ENCODE assay signal across 8 cellular contexts in genomic region chr16:85750021-85750826, GRCh38. TPM values are rescaled to one million over a fixed set of nuclear protein-coding genes. Genes with fewer than 3 reads are reported as not detected.
DNase-seq lines count a peak whose midpoint lies in the region; ATAC-seq and TF ChIP-seq lines count a peak whose summit lies in the region.

No MANE protein-coding gene starts in this region.

- H3K9me3 Mint-ChIP-seq in activated T-helper 17 cell treated with anti-CD3 and anti-CD28 coated beads, Interleukin-2, amount 50 U/mL, for 72 hours = no peaks in the 10 kb centered on the region

- peak; percentile 3 for DNase-seq in G401 (ENCODE audit: low spot score)
- DNase-seq in IMR-90 = peak; percentile 46
- DNase-seq in hepatic stellate cell (ENCODE audit: low spot score) = peak; percentile 81
- DNase-seq in cortex of kidney (lab: John Stamatoyannopoulos, UW) = no peak

- H3K23ac ChIP-seq in IMR-90 (ENCODE audit: low read depth, low read length) = peak overlapping the region; percentile 70

- ATAC-seq in IMR-90 (ENCODE audit: low read depth) (peak; percentile 50), GM18511 (IDR thresholded peaks at IDR 0.05; ENCODE audit: unreplicated experiment) (no peak), GM19455 (IDR thresholded peaks at IDR 0.05; ENCODE audit: unreplicated experiment) (no peak)
- no peak for ATAC-seq in activated T-helper 17 cell treated with anti-CD3 and anti-CD28 coated beads, Interleukin-2, amount 50 U/mL, for 72 hours (replicated peaks)

- peak overlapping the region; percentile 58 for H3K4ac ChIP-seq in IMR-90 (ENCODE audit: low read depth, low read length)

- no peak overlapping the region for H2BK5ac ChIP-seq in IMR-90 (ENCODE audit: low read depth, low read length, poor library complexity, severe bottlenecking)

- POLR2A ChIA-PET in IMR-90 (lab: Charles Lee; ENCODE audit: unreplicated experiment) = no interaction called here

- H3K4me1 ChIP-seq in IMR-90 (ENCODE audit: control insufficient read depth, insufficient read depth, low read length) = peaks cover 25% of the 10 kb centered on the region
- H3K4me1 ChIP-seq in skeletal muscle satellite cell (ENCODE audit: control insufficient read depth, insufficient read depth, low read length) = peaks cover 47% of the 10 kb centered on the region

- peaks cover 17 to 28% of the 10 kb centered on the region in 2 experiments for H3K79me1 ChIP-seq in IMR-90 (ENCODE audit: low read depth in 1 of 2, low read length in 2 of 2)

- no peak overlapping the region for H3K56ac ChIP-seq in IMR-90 (ENCODE audit: extremely low read depth, insufficient read depth, low read length)

- no peak for TF ChIP-seq CTCF in IMR-90 (conservative IDR thresholded peaks at IDR 0.05; ENCODE audit: low read depth, low read length)

- H3K14ac ChIP-seq in IMR-90 (replicated peaks; ENCODE audit: low read depth, low read length) = peak overlapping the region; percentile 34; the same call in 1 of the 2 replicates

- TF ChIP-seq RAD21 in IMR-90 (IDR thresholded peaks at IDR 0.05; ENCODE audit: low read length) = no peak

- no peak for TF ChIP-seq POLR2A in IMR-90 (IDR thresholded peaks at IDR 0.05; ENCODE audit: low read depth, low read length)

- no peaks in the 10 kb centered on the region for H3K4me1 Mint-ChIP-seq in activated T-helper 17 cell treated with anti-CD3 and anti-CD28 coated beads, Interleukin-2, amount 50 U/mL, for 72 hours

- peak overlapping the region; percentile 10; the same call in 1 of the 2 replicates for H2BK120ac ChIP-seq in IMR-90 (ENCODE audit: low read depth, low read length)

- peaks cover 10% of the 10 kb centered on the region for H3K9me1 ChIP-seq in IMR-90 (ENCODE audit: insufficient read depth, low read length)

- peak overlapping the region; percentile 92 for H2AFZ ChIP-seq in IMR-90 (replicated peaks; ENCODE audit: low read length, poor library complexity)

- peak overlapping the region; percentile 54 to 83; a peak in 2 of 4 replicates for H4K8ac ChIP-seq in IMR-90 (ENCODE audit: low read depth in 2 of 2, low read length in 2 of 2)

- H3K9me3 ChIP-seq in IMR-90 (ENCODE audit: control insufficient read depth, insufficient read depth, low read length) (no peaks in the 10 kb centered on the region), skeletal muscle satellite cell (replicated peaks; ENCODE audit: low read length) (no peaks in the 10 kb centered on the region)

- H3K4me3 ChIP-seq in IMR-90 (ENCODE audit: insufficient read depth, low read depth, low read length) (peak overlapping the region; percentile 46), skeletal muscle satellite cell (ENCODE audit: low read length) (peak overlapping the region; percentile 76)

- H3K36me3 ChIP-seq in IMR-90 (ENCODE audit: control insufficient read depth, insufficient read depth, low read length) (no peaks in the 10 kb centered on the region), skeletal muscle satellite cell (ENCODE audit: insufficient read depth, low read length) (no peaks in the 10 kb centered on the region)

- dilution Hi-C loops in IMR-90 (cut with HindIII; ENCODE audit: low sequenced_read_pairs, unreplicated experiment) = no loop called here

- H3K9ac ChIP-seq in IMR-90 (ENCODE audit: low read depth, low read length) = peak overlapping the region; percentile 66
- H3K9ac ChIP-seq in skeletal muscle satellite cell (ENCODE audit: low read depth, low read length) = peak overlapping the region; percentile 61

- no peak overlapping the region; the same call in 1 of the 2 replicates for H4K91ac ChIP-seq in IMR-90 (ENCODE audit: insufficient read depth, low read depth, low read length)

- peak overlapping the region; percentile 39; the same call in 1 of the 2 replicates for H4K5ac ChIP-seq in IMR-90 (ENCODE audit: low read depth, low read length)

- intact Hi-C loops in IMR-90 (cut with micrococcal nuclease) = loop anchor here (5.0 kb wide), 1 partner anchor 47 kb away; the partner anchor contains the start of genes COX4I1 and EMC8

- CTCF ChIA-PET in IMR-90 (lab: Yijun Ruan, JAX) = no interaction called here

- H3K18ac ChIP-seq in IMR-90 (ENCODE audit: low read depth, low read length) = peak overlapping the region; percentile 36; the same call in 1 of the 2 replicates

- no TSS peak for BruUV-seq in IMR-90 (replicated peaks; lab: Mats Ljungman, UMichigan)

- no peaks in the 10 kb centered on the region for H3K36me3 Mint-ChIP-seq in activated T-helper 17 cell treated with anti-CD3 and anti-CD28 coated beads, Interleukin-2, amount 50 U/mL, for 72 hours (ENCODE audit: low read depth)

- peak overlapping the region; percentile 40; the same call in 1 of the 2 replicates for H2AK5ac ChIP-seq in IMR-90 (ENCODE audit: low read depth, low read length)

- H3K27me3 Mint-ChIP-seq in activated T-helper 17 cell treated with anti-CD3 and anti-CD28 coated beads, Interleukin-2, amount 50 U/mL, for 72 hours = peaks cover 15% of the 10 kb centered on the region

- no peak overlapping the region for H3K27ac Mint-ChIP-seq in activated T-helper 17 cell treated with anti-CD3 and anti-CD28 coated beads, Interleukin-2, amount 50 U/mL, for 72 hours

- H3K27me3 ChIP-seq in IMR-90 (ENCODE audit: control insufficient read depth, insufficient read depth, low read length) (no peaks in the 10 kb centered on the region), skeletal muscle satellite cell (ENCODE audit: control insufficient read depth, insufficient read depth, low read length) (peaks cover 13% of the 10 kb centered on the region)

- in situ Hi-C loops in G401 (cut with HindIII; ENCODE audit: low sequenced_read_pairs) (no loop called here), IMR-90 (cut with MboI; ENCODE audit: low sequenced_read_pairs) (no loop called here)

- peak overlapping the region; percentile 25 for H3K27ac ChIP-seq in IMR-90 (ENCODE audit: insufficient read depth, low read length)

- 1% methylated on average over 19 of the region's 56 CpGs; no CpG with 5 or more reads in 1 of the 2 experiments for WGBS in IMR-90 (ENCODE audit: extremely low coverage in 2 of 2, insufficient read length in 1 of 2), 2 experiments

- no peak overlapping the region for H2BK20ac ChIP-seq in IMR-90 (ENCODE audit: low read depth, low read length)

- peak overlapping the region; percentile 71 for H3K4me2 ChIP-seq in IMR-90 (ENCODE audit: low read depth, low read length)
- peak overlapping the region; percentile 94 for H3K4me2 ChIP-seq in skeletal muscle satellite cell (ENCODE audit: low read length)

- peaks cover 8% of the 10 kb centered on the region; the same call in 1 of the 2 replicates for H4K20me1 ChIP-seq in IMR-90 (ENCODE audit: insufficient read depth, low read length)

- H3K4me3 Mint-ChIP-seq in activated T-helper 17 cell treated with anti-CD3 and anti-CD28 coated beads, Interleukin-2, amount 50 U/mL, for 72 hours = peak overlapping the region; percentile 68

- H2BK15ac ChIP-seq in IMR-90 (ENCODE audit: low read depth, low read length) = no peak overlapping the region; the same call in 2 of the 3 replicates

- peak overlapping the region; percentile 90 for H2AK9ac ChIP-seq in IMR-90 (replicated peaks; ENCODE audit: low read depth, low read length, poor library complexity)

TF ChIP-seq in IMR-90, 13 proteins besides CTCF, POLR2A, EP300 and RAD21:
- TF ChIP-seq RCOR1 (IDR thresholded peaks at IDR 0.05; ENCODE audit: insufficient replicate concordance, low read length) (no peak), MAFK (IDR thresholded peaks at IDR 0.05; ENCODE audit: low read depth, low read length) (no peak), MAZ (IDR thresholded peaks at IDR 0.05; ENCODE audit: borderline replicate concordance, low read depth, low read length) (0 out of 2 replicates have a peak, but pooled peaks have one; percentile 12), RFX5 (IDR thresholded peaks at IDR 0.05; ENCODE audit: low read depth, low read length) (no peak), CEBPB (IDR thresholded peaks at IDR 0.05; ENCODE audit: low read depth, low read length) (no peak), MXI1 (IDR thresholded peaks at IDR 0.05; ENCODE audit: borderline replicate concordance, low read depth, low read length) (no peak)

RNA-seq across cellular contexts. Expression of gene C16orf74, which starts 0.7 kb away (rescaled TPM):
- total RNA-seq in G401 (2014; rRNA removed; shearing (Covaris generic)) = 1.4 and 13.4 TPM in 2 replicates
- total RNA-seq in IMR-90 (2012; rRNA removed) = 4.5 and 5.0 TPM in 2 replicates
- 12.2 and 18.5 TPM in 2 replicates for polyA plus RNA-seq in IMR-90 (2012; rRNA removed)
- polyA plus RNA-seq in IMR-90 (2012; cell fraction: cytosol; rRNA removed) = 21.0 and 28.2 TPM in 2 replicates
- 12.0 and 16.7 TPM in 2 replicates for polyA plus RNA-seq in IMR-90 (2012; cell fraction: nucleus; rRNA removed; ENCODE audit: low replicate concordance)
- under 1 TPM in 1 of 2 donors, not detected in 1; 0.35 TPM for total RNA-seq in activated T-helper 17 cell treated with anti-CD3 and anti-CD28 coated beads, Interleukin-2, amount 50 U/mL, for 72 hours
- total RNA-seq in skeletal muscle satellite cell (2012; rRNA removed) = 11.1 and 12.7 TPM in 2 replicates

RNA-seq across cellular contexts. Expression of gene EMC8, which starts 49.1 kb away (rescaled TPM):
- total RNA-seq in G401 (2014; rRNA removed; shearing (Covaris generic)) = 54.2 and 86.0 TPM in 2 replicates
- total RNA-seq in IMR-90 (2012; rRNA removed) = 23.7 and 28.3 TPM in 2 replicates
- polyA plus RNA-seq in IMR-90 (2012; rRNA removed) = 48.9 and 54.7 TPM in 2 replicates
- polyA plus RNA-seq in IMR-90 (2012; cell fraction: cytosol; rRNA removed) = 41.7 and 51.1 TPM in 2 replicates
- polyA plus RNA-seq in IMR-90 (2012; cell fraction: nucleus; rRNA removed; ENCODE audit: low replicate concordance) = 43.3 and 43.9 TPM in 2 replicates
- 10 to 100 TPM; 17.4 to 42.7 TPM for total RNA-seq in activated T-helper 17 cell treated with anti-CD3 and anti-CD28 coated beads, Interleukin-2, amount 50 U/mL, for 72 hours
- total RNA-seq in skeletal muscle satellite cell (2012; rRNA removed) = 31.2 and 42.6 TPM in 2 replicates

RNA-seq across cellular contexts. Expression of gene COX4I1, which starts 49.3 kb away (rescaled TPM):
- 695 and 901 TPM in 2 replicates for total RNA-seq in G401 (2014; rRNA removed; shearing (Covaris generic))
- 392 and 397 TPM in 2 replicates for total RNA-seq in IMR-90 (2012; rRNA removed)
- polyA plus RNA-seq in IMR-90 (2012; rRNA removed) = 700 and 845 TPM in 2 replicates
- 1,212 and 1,973 TPM in 2 replicates for polyA plus RNA-seq in IMR-90 (2012; cell fraction: cytosol; rRNA removed)
- polyA plus RNA-seq in IMR-90 (2012; cell fraction: nucleus; rRNA removed; ENCODE audit: low replicate concordance) = 339 and 570 TPM in 2 replicates
- 100 to 1,000 TPM; 415 to 467 TPM for total RNA-seq in activated T-helper 17 cell treated with anti-CD3 and anti-CD28 coated beads, Interleukin-2, amount 50 U/mL, for 72 hours
- 298 and 380 TPM in 2 replicates for total RNA-seq in skeletal muscle satellite cell (2012; rRNA removed)
